Comparison of ENCODE assay signal across 8 cellular contexts in genomic region chr5:140664353-140665119, GRCh38. TPM values are rescaled to one million over a fixed set of nuclear protein-coding genes. Genes with fewer than 3 reads are reported as not detected.
A peak's percentile ranks its signal among the peaks of the same experiment; 100 is the strongest.
DNase-seq lines count a peak whose midpoint lies in the region; ATAC-seq and TF ChIP-seq lines count a peak whose summit lies in the region.

TSS of gene WDR55 (plus strand) at chr5:140664904. CDS start at chr5:140664913, 9 bp downstream.

- H3K4me3 ChIP-seq in esophagus (ENCODE audit: low read depth in 1 of 2, low read length in 2 of 2): peak within 1 kb of the TSS; percentile 95 to 98
- peak within 1 kb of the TSS; percentile 87 for H3K4me3 ChIP-seq in mucosa of stomach (ENCODE audit: low read length)

- peak within 1 kb of the TSS; percentile 68 for H3K9ac ChIP-seq in mucosa of stomach (ENCODE audit: low read length)

- TF ChIP-seq RAD21 in Ishikawa (IDR thresholded peaks at IDR 0.05; ENCODE audit: low read depth): no peak

- WGBS in esophagus, 2 donors: 0% methylated on average over 54 of the region's 54 CpGs

- H3K27ac ChIP-seq in esophagus (ENCODE audit: low read depth in 2 of 2, low read length in 1 of 2): peak within 1 kb of the TSS; percentile 99

- peak; percentile 97 for ATAC-seq in GM21576 (IDR thresholded peaks at IDR 0.05; ENCODE audit: unreplicated experiment)
- ATAC-seq in activated T-cell treated with anti-CD3 and anti-CD28 coated beads, Interleukin-2, amount 50 U/mL, for 4 hours: peak; percentile 97

- H3K27me3 ChIP-seq in esophagus (ENCODE audit: control insufficient read depth in 1 of 2, insufficient read depth in 2 of 2, low read length in 2 of 2) (no peaks in the 10 kb centered on the region), mucosa of stomach (ENCODE audit: control insufficient read depth, insufficient read depth, low read length) (no peaks in the 10 kb centered on the region)

- peak; percentile 6; the same call in 1 of the 2 replicates for TF ChIP-seq EP300 in Ishikawa (IDR thresholded peaks at IDR 0.05; ENCODE audit: borderline replicate concordance)

- DNase-seq in DMS153 (lab: John Stamatoyannopoulos, UW): peak; percentile 71
- peak; percentile 93 for DNase-seq in activated T-cell treated with anti-CD3 and anti-CD28 coated beads, Interleukin-2, amount 50 U/mL, for 4 hours
- DNase-seq in stimulated activated CD8-positive, alpha-beta memory T cell treated with anti-CD3 and anti-CD28 coated beads, Interleukin-7, amount 100 ng/mL, for 1 hour (ENCODE audit: low read depth in 2 of 2): peak; percentile 90

- no peaks in the 10 kb centered on the region for H3K27me3 Mint-ChIP-seq in activated T-cell treated with anti-CD3 and anti-CD28 coated beads, Interleukin-2, amount 50 U/mL, for 4 hours (ENCODE audit: low read depth)

- H3K9me3 Mint-ChIP-seq in activated T-cell treated with anti-CD3 and anti-CD28 coated beads, Interleukin-2, amount 50 U/mL, for 4 hours: no peaks in the 10 kb centered on the region

- peak within 1 kb of the TSS; percentile 99 for H3K4me3 Mint-ChIP-seq in activated T-cell treated with anti-CD3 and anti-CD28 coated beads, Interleukin-2, amount 50 U/mL, for 4 hours

- H3K4me1 ChIP-seq in esophagus (ENCODE audit: control insufficient read depth in 2 of 2, insufficient read depth in 2 of 2, low read length in 1 of 2) (peaks cover 0 to 7% of the 10 kb centered on the region in 2 donors), mucosa of stomach (ENCODE audit: control insufficient read depth, insufficient read depth, low read length) (no peaks in the 10 kb centered on the region)

- H3K9me3 ChIP-seq in esophagus (ENCODE audit: control insufficient read depth in 2 of 2, insufficient read depth in 1 of 2, low read depth in 1 of 2, low read length in 1 of 2) (no peaks in the 10 kb centered on the region), mucosa of stomach (ENCODE audit: control insufficient read depth, low read length) (no peaks in the 10 kb centered on the region)

- H3K4me1 Mint-ChIP-seq in activated T-cell treated with anti-CD3 and anti-CD28 coated beads, Interleukin-2, amount 50 U/mL, for 4 hours (ENCODE audit: low read depth): peaks cover 32% of the 10 kb centered on the region

- H3K36me3 ChIP-seq in esophagus (ENCODE audit: control insufficient read depth in 2 of 2, insufficient read depth in 2 of 2, low read length in 1 of 2): peaks cover 31 to 42% of the 10 kb centered on the region in 2 donors
- H3K36me3 ChIP-seq in mucosa of stomach (ENCODE audit: control insufficient read depth, insufficient read depth, low read length): peaks cover 16% of the 10 kb centered on the region

- H3K36me3 Mint-ChIP-seq in activated T-cell treated with anti-CD3 and anti-CD28 coated beads, Interleukin-2, amount 50 U/mL, for 4 hours (ENCODE audit: insufficient read depth): peaks cover 43% of the 10 kb centered on the region

TF ChIP-seq in Ishikawa, 13 proteins besides CTCF, POLR2A, EP300 and RAD21 (continues in another document):
- TF ChIP-seq REST (IDR thresholded peaks at IDR 0.05; ENCODE audit: low read depth): no peak
- TF ChIP-seq EGR1 (IDR thresholded peaks at IDR 0.05): peak; percentile 59; the same call in 1 of the 2 replicates
- TF ChIP-seq NFIC (IDR thresholded peaks at IDR 0.05): no peak; the same call in 1 of the 2 replicates
- no peak; the same call in 1 of the 2 replicates for TF ChIP-seq USF1 (IDR thresholded peaks at IDR 0.05)
- no peak for TF ChIP-seq CREB1 (IDR thresholded peaks at IDR 0.05; ENCODE audit: low read depth)
- TF ChIP-seq TEAD4 (IDR thresholded peaks at IDR 0.05): no peak
- peak; percentile 87 for TF ChIP-seq TAF1 (IDR thresholded peaks at IDR 0.05; ENCODE audit: low read depth)
- peak; percentile 9; the same call in 1 of the 2 replicates for TF ChIP-seq FOXM1 (IDR thresholded peaks at IDR 0.05; ENCODE audit: borderline replicate concordance, low read depth)
- peak; percentile 77 for TF ChIP-seq MAX (IDR thresholded peaks at IDR 0.05)
- no peak for TF ChIP-seq ZBTB7A (IDR thresholded peaks at IDR 0.05; ENCODE audit: low read depth)

TF ChIP-seq in PFSK-1, 5 proteins besides CTCF, POLR2A, EP300 and RAD21:
- peak; percentile 73; the same call in 1 of the 2 replicates for TF ChIP-seq SIN3A (IDR thresholded peaks at IDR 0.05; ENCODE audit: borderline replicate concordance, insufficient read depth, low read length)
- TF ChIP-seq POLR2AphosphoS5 (IDR thresholded peaks at IDR 0.05; ENCODE audit: low read depth, low read length): peak; percentile 88; the same call in 1 of the 2 replicates
- TF ChIP-seq TAF1 (IDR thresholded peaks at IDR 0.05; ENCODE audit: borderline replicate concordance, insufficient read depth, low read length): peak; percentile 60; the same call in 1 of the 2 replicates
- TF ChIP-seq REST (IDR thresholded peaks at IDR 0.05; ENCODE audit: insufficient read depth in 1 of 2, low read depth in 2 of 2, low read length in 2 of 2): 0 out of 4 replicates have a peak, but pooled peaks of 1 of the 2 experiments have one; percentile 15
- TF ChIP-seq FOXP2 (optimal IDR thresholded peaks at IDR 0.05; ENCODE audit: borderline replicate concordance, extremely low read depth, extremely low read length, insufficient read depth): peak; percentile 82

RNA-seq across cellular contexts. Expression of gene WDR55, which starts in this region (rescaled TPM):
- polyA plus RNA-seq in PFSK-1 (2012; ENCODE audit: insufficient read length, low read depth): 18.4 TPM
- total RNA-seq in activated T-cell treated with anti-CD3 and anti-CD28 coated beads, Interleukin-2, amount 50 U/mL, for 4 hours: 10 to 100 TPM; 47.7 to 50.0 (median 49.5) TPM
- polyA plus RNA-seq in esophagus: 10 to 100 TPM; 17.3 to 19.2 TPM

Comparison
In these comparisons a context has a peak if more than half of its experiments do, and no peak if none do; other contexts are left out.
1. Peak in every context shown above with its lines: DNase-seq, ATAC-seq, H3K4me3 ChIP-seq and H3K27ac ChIP-seq.